In the genomic region with DNA sequence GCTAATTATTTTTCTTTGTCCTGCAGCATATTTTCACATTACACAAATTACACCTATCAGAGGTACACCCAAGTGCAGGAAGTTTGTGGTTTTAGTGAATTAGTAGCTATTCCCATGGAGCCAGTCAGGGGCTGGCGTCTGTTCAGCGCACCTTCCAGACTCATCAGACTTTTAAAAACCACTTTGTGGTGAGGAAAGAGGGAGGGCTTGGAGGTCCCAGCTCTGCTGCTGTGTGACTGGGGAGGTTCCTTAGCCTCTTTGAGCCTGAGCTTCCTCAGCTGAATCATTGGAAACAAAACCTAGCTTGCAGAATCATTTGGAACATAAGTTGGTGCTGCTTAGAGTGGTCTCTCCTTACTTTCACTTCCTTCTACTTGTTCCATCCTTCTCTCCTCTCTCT, we compare ENCODE assay signal across 18 cellular contexts.
"Had no signal": no experiment of that assay in that cellular context is flagged by ENCODE, and none has a peak within 500 bp of the region (broad histone marks: within the 10 kb centered on the region; RNA-seq: fewer than 3 reads in every experiment).

No MANE protein-coding gene starts in this region.

- H3K27ac Mint-ChIP-seq: activated CD4-positive, alpha-beta memory T cell treated with anti-CD3 and anti-CD28 coated beads for 36 hours; activated CD4-positive, alpha-beta T cell treated with anti-CD3 and anti-CD28 coated beads for 36 hours; activated CD8-positive, alpha-beta memory T cell treated with anti-CD3 and anti-CD28 coated beads, Interleukin-2, amount 10 ng/mL, durations not matched to agents 7 days and 5 days; activated naive CD4-positive, alpha-beta T cell treated with anti-CD3 and anti-CD28 coated beads, Interleukin-2, amount 50 U/mL, for 72 hours; naive B cell had no signal

- H3K27me3 ChIP-seq: body of pancreas, colonic mucosa, gastroesophageal sphincter, left lung, pancreas had no signal

- H3K9me3 Mint-ChIP-seq: activated CD4-positive, alpha-beta memory T cell treated with anti-CD3 and anti-CD28 coated beads for 36 hours had no signal

- ATAC-seq: activated CD4-positive, alpha-beta T cell treated with anti-CD3 and anti-CD28 coated beads for 36 hours; activated CD8-positive, alpha-beta memory T cell treated with anti-CD3 and anti-CD28 coated beads, Interleukin-2, amount 10 ng/mL, durations not matched to agents 7 days and 5 days; activated naive CD4-positive, alpha-beta T cell treated with anti-CD3 and anti-CD28 coated beads, Interleukin-2, amount 50 U/mL, for 72 hours; body of pancreas; gastroesophageal sphincter; left lung; pancreas had no signal

- FAIRE-seq: endometrium, pancreas had no signal

- H3K36me3 Mint-ChIP-seq: activated CD4-positive, alpha-beta memory T cell treated with anti-CD3 and anti-CD28 coated beads for 36 hours; activated CD8-positive, alpha-beta memory T cell treated with anti-CD3 and anti-CD28 coated beads, Interleukin-2, amount 10 ng/mL, durations not matched to agents 7 days and 5 days; activated naive CD4-positive, alpha-beta T cell treated with anti-CD3 and anti-CD28 coated beads, Interleukin-2, amount 50 U/mL, for 72 hours; naive B cell had no signal

- DNase-seq: activated CD4-positive, alpha-beta memory T cell treated with anti-CD3 and anti-CD28 coated beads for 36 hours; activated CD4-positive, alpha-beta T cell treated with anti-CD3 and anti-CD28 coated beads for 36 hours; activated CD8-positive, alpha-beta memory T cell treated with anti-CD3 and anti-CD28 coated beads, Interleukin-2, amount 10 ng/mL, durations not matched to agents 7 days and 5 days; activated effector memory CD4-positive, alpha-beta T cell treated with Interleukin-2 at 50 U/mL for 16 hours; activated T-cell treated with anti-CD3 and anti-CD28 coated beads, Interleukin-2, amount 50 U/mL, for 1 hour; amniotic stem cell; body of pancreas; central memory CD4-positive, alpha-beta T cell; colonic mucosa; left lung; naive B cell; pancreas; stimulated activated CD4-positive, alpha-beta T cell treated with anti-CD3 and anti-CD28 coated beads, Interleukin-12 subunit alpha, Interleukin-12 subunit beta, amount 100 ng/mL, for 4 hours; stimulated activated CD4-positive, alpha-beta T cell treated with anti-CD3 and anti-CD28 coated beads, Interleukin-2, amount 100 ng/mL, for 24 hours had no signal

- H3K4me3 Mint-ChIP-seq: activated CD4-positive, alpha-beta memory T cell treated with anti-CD3 and anti-CD28 coated beads for 36 hours; activated CD4-positive, alpha-beta T cell treated with anti-CD3 and anti-CD28 coated beads for 36 hours; activated CD8-positive, alpha-beta memory T cell treated with anti-CD3 and anti-CD28 coated beads, Interleukin-2, amount 10 ng/mL, durations not matched to agents 7 days and 5 days; naive B cell had no signal

- H3K27ac ChIP-seq: body of pancreas, colonic mucosa, gastroesophageal sphincter, left lung, pancreas, thoracic aorta had no signal

- H3K4me1 Mint-ChIP-seq: activated CD8-positive, alpha-beta memory T cell treated with anti-CD3 and anti-CD28 coated beads, Interleukin-2, amount 10 ng/mL, durations not matched to agents 7 days and 5 days; naive B cell had no signal

- H3K36me3 ChIP-seq: colonic mucosa, gastroesophageal sphincter, left lung, pancreas, thoracic aorta had no signal

- H3K9me3 ChIP-seq: body of pancreas, colonic mucosa, gastroesophageal sphincter, left lung, pancreas, thoracic aorta had no signal

- H3K4me3 ChIP-seq: body of pancreas, colonic mucosa, gastroesophageal sphincter, left lung, pancreas, thoracic aorta had no signal

- H3K4me1 ChIP-seq: colonic mucosa, gastroesophageal sphincter, left lung, pancreas had no signal

- H3K27me3 Mint-ChIP-seq: activated CD4-positive, alpha-beta memory T cell treated with anti-CD3 and anti-CD28 coated beads for 36 hours; activated CD8-positive, alpha-beta memory T cell treated with anti-CD3 and anti-CD28 coated beads, Interleukin-2, amount 10 ng/mL, durations not matched to agents 7 days and 5 days had no signal
